ENCODE assay signal across 14 cellular contexts in genomic region chr2:101153077-101153707, GRCh38. TPM values are rescaled to one million over a fixed set of nuclear protein-coding genes. Genes with fewer than 3 reads are reported as not detected.
A peak's percentile ranks its signal among the peaks of the same experiment; 100 is the strongest.
DNase-seq lines count a peak whose midpoint lies in the region; ATAC-seq, FAIRE-seq and TF ChIP-seq lines count a peak whose summit lies in the region.
"Had no signal": no experiment of that assay in that cellular context is flagged by ENCODE, and none has a peak within 500 bp of the region (broad histone marks: within the 10 kb centered on the region; RNA-seq: fewer than 3 reads in every experiment).

No MANE protein-coding gene starts in this region.

- dilution Hi-C loops in keratinocyte (cut with MboI; ENCODE audit: extremely low pct_ligation_motif_present, low sequenced_read_pairs), result no loop called here

- FAIRE-seq in keratinocyte (lab: Jason Lieb, UNC), result no peak
- FAIRE-seq: bronchial epithelial cell had no signal

- peaks cover 42% of the 10 kb centered on the region for H3K27me3 Mint-ChIP-seq in activated T-cell treated with anti-CD3 and anti-CD28 coated beads, Interleukin-2, amount 50 U/mL, for 72 hours (ENCODE audit: low read depth)
- H3K27me3 Mint-ChIP-seq in endodermal cell (ENCODE audit: insufficient read depth), result peaks cover 11% of the 10 kb centered on the region

- no peaks in the 10 kb centered on the region for H3K36me3 Mint-ChIP-seq in activated T-cell treated with anti-CD3 and anti-CD28 coated beads, Interleukin-2, amount 50 U/mL, for 72 hours (ENCODE audit: insufficient read depth in 2 of 2)
- no peaks in the 10 kb centered on the region for H3K36me3 Mint-ChIP-seq in endodermal cell (ENCODE audit: low read depth)
- H3K36me3 Mint-ChIP-seq: activated naive CD4-positive, alpha-beta T cell treated with anti-CD3 and anti-CD28 coated beads, Interleukin-2, amount 50 U/mL, for 72 hours; memory B cell had no signal

- no peaks in the 10 kb centered on the region for H3K9me3 Mint-ChIP-seq in activated T-cell treated with anti-CD3 and anti-CD28 coated beads, Interleukin-2, amount 50 U/mL, for 72 hours
- no peaks in the 10 kb centered on the region for H3K9me3 Mint-ChIP-seq in endodermal cell
- H3K9me3 Mint-ChIP-seq: activated naive CD4-positive, alpha-beta T cell treated with anti-CD3 and anti-CD28 coated beads, Interleukin-2, amount 50 U/mL, for 72 hours; memory B cell had no signal

- intact Hi-C loops in Right ventricle myocardium inferior (cut with DNase I) (loop anchor here (2.0 to 10.0 kb wide), 5 partner anchors 91 to 588 kb away; partner anchors contain the start of genes NPAS2 and PDCL3), Panc1 (cut with micrococcal nuclease; ENCODE audit: unreplicated experiment) (loop anchor here (2.0 to 5.0 kb wide), 3 partner anchors 49 to 140 kb away; no protein-coding TSS in a partner anchor), A673 (cut with micrococcal nuclease; ENCODE audit: unreplicated experiment) (loop anchor here (2.0 kb wide), 2 partner anchors 116 to 140 kb away; no protein-coding TSS in a partner anchor)

- peaks cover 23% of the 10 kb centered on the region for H3K79me2 ChIP-seq in keratinocyte (ENCODE audit: control insufficient read depth, insufficient read depth, low read length)

- H3K9me3 ChIP-seq in right atrium auricular region (no peaks in the 10 kb centered on the region), Panc1 (ENCODE audit: control insufficient read depth, insufficient read depth, low read depth, low read length) (no peaks in the 10 kb centered on the region), keratinocyte (ENCODE audit: control insufficient read depth, low read depth, low read length) (no peaks in the 10 kb centered on the region), A673 (ENCODE audit: low read depth, low read length, poor library complexity, severe bottlenecking) (no peaks in the 10 kb centered on the region), endodermal cell (ENCODE audit: control insufficient read depth, low read length) (no peaks in the 10 kb centered on the region)
- H3K9me3 ChIP-seq: transverse colon had no signal

- H3K27ac ChIP-seq in right atrium auricular region, result peak overlapping the region; percentile 89 to 94
- peak overlapping the region; percentile 98 for H3K27ac ChIP-seq in Panc1 (ENCODE audit: low read length)
- H3K27ac ChIP-seq in keratinocyte (ENCODE audit: control insufficient read depth, insufficient read depth, low read length), result no peak overlapping the region
- H3K27ac ChIP-seq in A673 (ENCODE audit: low read depth, low read length, poor library complexity, severe bottlenecking), result no peak overlapping the region
- H3K27ac ChIP-seq in endodermal cell (ENCODE audit: low read depth, low read length), result no peak overlapping the region

- no peak overlapping the region for H3K4me3 Mint-ChIP-seq in activated T-cell treated with anti-CD3 and anti-CD28 coated beads, Interleukin-2, amount 50 U/mL, for 72 hours
- H3K4me3 Mint-ChIP-seq in endodermal cell, result no peak overlapping the region

- peaks cover 3% of the 10 kb centered on the region for H3K9me1 ChIP-seq in keratinocyte (ENCODE audit: control insufficient read depth, extremely low read depth, insufficient read depth, low read length)

- in situ Hi-C loops in Panc1 (cut with HindIII; ENCODE audit: low pct_unique_long_range_greater_than_20kb, low sequenced_read_pairs), result no loop called here

- H4K20me1 ChIP-seq in keratinocyte (ENCODE audit: control insufficient read depth, extremely low read depth, insufficient read depth, low read length), result peaks cover 6% of the 10 kb centered on the region

- no peak overlapping the region for H3K27ac Mint-ChIP-seq in activated T-cell treated with anti-CD3 and anti-CD28 coated beads, Interleukin-2, amount 50 U/mL, for 72 hours
- H3K27ac Mint-ChIP-seq in endodermal cell, result no peak overlapping the region
- H3K27ac Mint-ChIP-seq: memory B cell had no signal

- no peaks in the 10 kb centered on the region for H3K27me3 ChIP-seq in right atrium auricular region
- no peaks in the 10 kb centered on the region for H3K27me3 ChIP-seq in Panc1 (ENCODE audit: control insufficient read depth, insufficient read depth, low read length)
- no peaks in the 10 kb centered on the region for H3K27me3 ChIP-seq in keratinocyte (ENCODE audit: control insufficient read depth, extremely low read depth, insufficient read depth, low read length)
- H3K27me3 ChIP-seq in A673 (replicated peaks; ENCODE audit: insufficient read depth, low read depth, low read length, poor library complexity), result no peaks in the 10 kb centered on the region
- H3K27me3 ChIP-seq in endodermal cell (ENCODE audit: control insufficient read depth, insufficient read depth, low read length, poor library complexity, severe bottlenecking), result peaks cover 20% of the 10 kb centered on the region
- H3K27me3 ChIP-seq: transverse colon had no signal

- DNase-seq in right atrium auricular region (ENCODE audit: low spot score) (no peak), Right ventricle myocardium inferior (ENCODE audit: missing footprints) (no peak), Panc1 (ENCODE audit: low read depth, low spot score) (no peak), keratinocyte (ENCODE audit: low read depth, low spot score) (no peak), A673 (ENCODE audit: low spot score) (no peak), endodermal cell (no peak), Ammon's horn (ENCODE audit: low spot score) (no peak)
- no peak for DNase-seq in activated T-cell treated with anti-CD3 and anti-CD28 coated beads, Interleukin-2, amount 50 U/mL, for 72 hours
- DNase-seq: activated CD4-positive, alpha-beta T cell treated with anti-CD3 and anti-CD28 coated beads for 4 hours; activated T-cell treated with anti-CD3 and anti-CD28 coated beads for 4 hours had no signal

- peaks cover 23% of the 10 kb centered on the region for H3K4me1 Mint-ChIP-seq in activated T-cell treated with anti-CD3 and anti-CD28 coated beads, Interleukin-2, amount 50 U/mL, for 72 hours (ENCODE audit: low read depth)
- peaks cover 33% of the 10 kb centered on the region for H3K4me1 Mint-ChIP-seq in endodermal cell

- POLR2A ChIA-PET in Panc1 (lab: Charles Lee), result no interaction called here
- POLR2A ChIA-PET in A673 (lab: Charles Lee; ENCODE audit: low non-redundant PET), result no interaction called here

- CTCF ChIA-PET in Panc1 (lab: Charles Lee) (interaction anchor here (0.6 to 1.6 kb wide), 3 partner anchors 73 to 144 kb away, joined by 3 to 8 read pairs (median 8); no protein-coding TSS in a partner anchor), A673 (lab: Charles Lee) (interaction anchor here (0.6 to 1.0 kb wide), 2 partner anchors 111 to 116 kb away, joined by 3 read pairs; no protein-coding TSS in a partner anchor)

- 82 to 86% methylated on average over 1 to 9 of the region's 9 CpGs for WGBS in endodermal cell (ENCODE audit: insufficient coverage in 1 of 2, insufficient read length in 1 of 2), 2 experiments

- no peak overlapping the region for H2AFZ ChIP-seq in keratinocyte (ENCODE audit: control insufficient read depth, low read length)

- H3K4me2 ChIP-seq in keratinocyte (ENCODE audit: control insufficient read depth, extremely low read depth, insufficient read depth, low read depth, low read length), result peak overlapping the region; percentile 96

- H3K4me1 ChIP-seq in right atrium auricular region (peaks cover 0 to 55% of the 10 kb centered on the region in 2 donors), Panc1 (ENCODE audit: control insufficient read depth, insufficient read depth, low read length) (peaks cover 29% of the 10 kb centered on the region), keratinocyte (ENCODE audit: control insufficient read depth, extremely low read depth, insufficient read depth, low read length) (peaks cover 30% of the 10 kb centered on the region), A673 (ENCODE audit: insufficient read depth, low read length, poor library complexity, severe bottlenecking) (peaks cover 13% of the 10 kb centered on the region), endodermal cell (ENCODE audit: control insufficient read depth, insufficient read depth, low read length) (no peaks in the 10 kb centered on the region)

- H3K36me3 ChIP-seq in right atrium auricular region (no peaks in the 10 kb centered on the region), Panc1 (ENCODE audit: control insufficient read depth, insufficient read depth, low read length) (peaks cover 2% of the 10 kb centered on the region), keratinocyte (ENCODE audit: control insufficient read depth in 2 of 2, extremely low read depth in 1 of 2, insufficient read depth in 2 of 2, low read length in 2 of 2) (no peaks in the 10 kb centered on the region), A673 (ENCODE audit: insufficient read depth, low read length, poor library complexity, severe bottlenecking) (no peaks in the 10 kb centered on the region), endodermal cell (ENCODE audit: control insufficient read depth, insufficient read depth, low read length) (no peaks in the 10 kb centered on the region)
- H3K36me3 ChIP-seq: transverse colon had no signal

- H3K4me3 ChIP-seq in right atrium auricular region (no peak overlapping the region), Panc1 (ENCODE audit: low read depth in 2 of 2, low read length in 2 of 2) (peak overlapping the region; percentile 62 to 69; a peak in 3 of 4 replicates), keratinocyte (ENCODE audit: control insufficient read depth in 2 of 3, extremely low read depth in 1 of 3, insufficient read depth in 2 of 3, low read depth in 1 of 3, low read length in 3 of 3) (no peak overlapping the region), A673 (ENCODE audit: low read depth, low read length, poor library complexity, severe bottlenecking) (no peak overlapping the region), endodermal cell (ENCODE audit: low read length) (no peak overlapping the region)

- H3K9ac ChIP-seq in keratinocyte (ENCODE audit: control insufficient read depth, extremely low read depth, insufficient read depth, low read length) (no peak overlapping the region), endodermal cell (ENCODE audit: extremely low read depth, low read length, poor library complexity, severe bottlenecking) (no peak overlapping the region)

- BruUV-seq in Panc1 (replicated peaks; lab: Mats Ljungman, UMichigan), result no TSS peak
- no TSS peak for BruUV-seq in A673 (replicated peaks; lab: Mats Ljungman, UMichigan)

- no peak for TF ChIP-seq CTCF in right atrium auricular region (IDR thresholded peaks at IDR 0.05)
- no peak; the same call in 1 of the 2 replicates for TF ChIP-seq CTCF in Panc1 (IDR thresholded peaks at IDR 0.05)
- no peak for TF ChIP-seq CTCF in keratinocyte (optimal IDR thresholded peaks at IDR 0.05 in 1 of 3, IDR thresholded peaks at IDR 0.05 in 1 of 3, conservative IDR thresholded peaks at IDR 0.05 in 1 of 3; ENCODE audit: extremely low read depth in 1 of 3, insufficient read depth in 2 of 3, low read length in 3 of 3)
- no peak; the same call in 1 of the 2 replicates for TF ChIP-seq CTCF in A673 (conservative IDR thresholded peaks at IDR 0.05; ENCODE audit: low read depth, low read length)
- TF ChIP-seq CTCF in endodermal cell (conservative IDR thresholded peaks at IDR 0.05), result no peak

- ATAC-seq in Right ventricle myocardium inferior (no peak), Panc1 (no peak)
- no peak for ATAC-seq in activated T-cell treated with anti-CD3 and anti-CD28 coated beads, Interleukin-2, amount 50 U/mL, for 72 hours (replicated peaks in 1 of 2)

RNA-seq across cellular contexts. Expression of gene TBC1D8, which starts 2.0 kb away (rescaled TPM):
- 10 to 100 TPM; 42.3 to 50.3 TPM for total RNA-seq in right atrium auricular region
- total RNA-seq in Right ventricle myocardium inferior, result 37.9 TPM
- 139 TPM for total RNA-seq in Panc1 (2021; ENCODE audit: unreplicated experiment)
- 171 TPM for polyA plus RNA-seq in Panc1 (2012; ENCODE audit: insufficient read length)
- 10.4 to 13.8 TPM (median 12.6 TPM) in 3 replicates for polyA plus RNA-seq in keratinocyte
- polyA plus RNA-seq in keratinocyte (2011; ENCODE audit: low read depth), result 14.3 TPM
- 5.1 and 6.1 TPM in 2 replicates for polyA plus RNA-seq in keratinocyte (2011; cell fraction: cytosol; rRNA removed)
- 46.9 and 56.0 TPM in 2 replicates for polyA plus RNA-seq in keratinocyte (2011; cell fraction: nucleus; rRNA removed)
- 7.2 and 16.5 TPM in 2 replicates for polyA plus RNA-seq in keratinocyte (2012; ENCODE audit: low replicate concordance)
- polyA minus RNA-seq in keratinocyte, result 13.5 to 33.2 TPM (median 21.9 TPM) in 3 replicates
- 5.2 TPM for polyA minus RNA-seq in keratinocyte (2011; cell fraction: cytosol; rRNA and poly(A)+ RNA removed)
- 15.9 and 22.5 TPM in 2 replicates for polyA minus RNA-seq in keratinocyte (2011; cell fraction: nucleus; rRNA and poly(A)+ RNA removed)
- total RNA-seq in A673 (2021), result 5.1 and 8.6 TPM in 2 replicates
- 1 to 10 TPM; 5.2 to 8.3 TPM for total RNA-seq in activated T-cell treated with anti-CD3 and anti-CD28 coated beads, Interleukin-2, amount 50 U/mL, for 72 hours
- 10 to 100 TPM; 14.4 to 14.5 TPM for total RNA-seq in endodermal cell
- polyA plus RNA-seq in endodermal cell (2013, experiment 1 of 2), result 2.7 TPM
- polyA plus RNA-seq in endodermal cell (2013, experiment 2 of 2), result 2.7 TPM

Comparison
In these comparisons a context has a peak if more than half of its experiments do, and no peak if none do; other contexts are left out.
1. H3K27ac ChIP-seq: peak in right atrium auricular region (2 of 2) and Panc1 (single experiment); none in keratinocyte (single experiment), A673 (single experiment) and endodermal cell (single experiment).
2. H3K4me3 ChIP-seq: peak in Panc1 (2 of 2); none in right atrium auricular region (0 of 2), keratinocyte (0 of 3), A673 (single experiment) and endodermal cell (single experiment).